31 cellular contexts compared by ENCODE assay signal in the genomic region with DNA sequence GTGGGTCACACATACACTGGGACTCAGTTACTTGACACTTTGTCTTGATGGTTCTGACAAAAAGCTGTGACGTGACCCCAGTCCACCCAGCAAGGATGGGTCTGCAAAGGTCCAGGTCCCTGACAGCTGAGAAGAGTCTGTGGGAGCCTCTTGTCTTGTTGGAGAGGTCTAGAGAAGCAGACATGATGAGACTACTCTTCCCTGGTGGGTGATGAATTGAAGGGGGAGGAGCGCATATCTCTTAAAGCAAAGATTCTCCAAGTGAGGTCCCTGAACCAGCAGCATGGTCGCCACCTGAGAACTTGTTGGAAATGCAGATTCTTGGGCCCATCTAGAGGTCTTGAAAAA.
"Had no signal": no experiment of that assay in that cellular context is flagged by ENCODE, and none has a peak within 500 bp of the region (broad histone marks: within the 10 kb centered on the region; RNA-seq: fewer than 3 reads in every experiment).

No MANE protein-coding gene starts in this region.

- H3K36me3 ChIP-seq: ascending aorta, WERI-Rb-1 had no signal

- H3K9me3 Mint-ChIP-seq: activated CD4-positive, alpha-beta memory T cell treated with anti-CD3 and anti-CD28 coated beads for 36 hours; activated CD4-positive, alpha-beta T cell treated with anti-CD3 and anti-CD28 coated beads, Interleukin-2, amount 10 ng/mL, durations not matched to agents 24 days and 14 days; activated naive CD4-positive, alpha-beta T cell treated with anti-CD3 and anti-CD28 coated beads, Interleukin-2, amount 10 ng/mL, durations not matched to agents 7 days and 5 days; activated naive CD4-positive, alpha-beta T cell treated with anti-CD3 and anti-CD28 coated beads, Interleukin-2, amount 50 U/mL, for 72 hours; activated naive CD8-positive, alpha-beta T cell treated with anti-CD3 and anti-CD28 coated beads, Interleukin-2, amount 10 ng/mL, durations not matched to agents 7 days and 5 days; activated T-cell treated with anti-CD3 and anti-CD28 coated beads, Interleukin-2, amount 50 U/mL, for 24 hours; activated T-cell treated with anti-CD3 and anti-CD28 coated beads, Interleukin-2, amount 50 U/mL, for 72 hours; effector memory CD8-positive, alpha-beta T cell; T-helper 2 cell treated with Interferon-gamma antibody and Interleukin-4, amounts not matched to agents 5 μg/mL and 100 μg/mL, for 36 hours had no signal

- H3K9me3 ChIP-seq: ascending aorta had no signal

- H3K36me3 Mint-ChIP-seq: activated CD4-positive, alpha-beta memory T cell treated with anti-CD3 and anti-CD28 coated beads for 36 hours; activated CD8-positive, alpha-beta memory T cell treated with anti-CD3 and anti-CD28 coated beads, Interleukin-2, amount 10 ng/mL, durations not matched to agents 7 days and 5 days; activated naive CD4-positive, alpha-beta T cell treated with anti-CD3 and anti-CD28 coated beads, Interleukin-2, amount 10 ng/mL, durations not matched to agents 7 days and 5 days; activated naive CD4-positive, alpha-beta T cell treated with anti-CD3 and anti-CD28 coated beads, Interleukin-2, amount 50 U/mL, for 72 hours; activated naive CD8-positive, alpha-beta T cell treated with anti-CD3 and anti-CD28 coated beads, Interleukin-2, amount 10 ng/mL, durations not matched to agents 7 days and 5 days had no signal

- H3K27me3 ChIP-seq: ascending aorta had no signal

- H3K27ac Mint-ChIP-seq: activated CD4-positive, alpha-beta memory T cell treated with anti-CD3 and anti-CD28 coated beads for 36 hours; activated CD4-positive, alpha-beta T cell treated with anti-CD3 and anti-CD28 coated beads for 36 hours; activated CD4-positive, alpha-beta T cell treated with anti-CD3 and anti-CD28 coated beads, Interleukin-2, amount 10 ng/mL, durations not matched to agents 24 days and 14 days; activated CD8-positive, alpha-beta memory T cell treated with anti-CD3 and anti-CD28 coated beads, Interleukin-2, amount 10 ng/mL, durations not matched to agents 7 days and 5 days; activated CD8-positive, alpha-beta T cell treated with anti-CD3 and anti-CD28 coated beads, Interleukin-2, amount 10 ng/mL, durations not matched to agents 7 days and 5 days; activated naive CD4-positive, alpha-beta T cell treated with anti-CD3 and anti-CD28 coated beads, Interleukin-2, amount 10 ng/mL, durations not matched to agents 7 days and 5 days; activated naive CD4-positive, alpha-beta T cell treated with anti-CD3 and anti-CD28 coated beads, Interleukin-2, amount 50 U/mL, for 72 hours; activated naive CD8-positive, alpha-beta T cell treated with anti-CD3 and anti-CD28 coated beads, Interleukin-2, amount 10 ng/mL, durations not matched to agents 7 days and 5 days; activated T-cell treated with anti-CD3 and anti-CD28 coated beads, Interleukin-2, amount 50 U/mL, for 24 hours; activated T-cell treated with anti-CD3 and anti-CD28 coated beads, Interleukin-2, amount 50 U/mL, for 72 hours; brain; T-helper 17 cell; T-helper 2 cell treated with Interferon-gamma antibody and Interleukin-4, amounts not matched to agents 5 μg/mL and 100 μg/mL, for 36 hours had no signal

- ATAC-seq: activated CD4-positive, alpha-beta T cell treated with anti-CD3 and anti-CD28 coated beads for 36 hours; activated CD8-positive, alpha-beta memory T cell treated with anti-CD3 and anti-CD28 coated beads, Interleukin-2, amount 10 ng/mL, durations not matched to agents 7 days and 5 days; activated CD8-positive, alpha-beta T cell treated with anti-CD3 and anti-CD28 coated beads, Interleukin-2, amount 10 ng/mL, durations not matched to agents 7 days and 5 days; activated naive CD4-positive, alpha-beta T cell treated with anti-CD3 and anti-CD28 coated beads, Interleukin-2, amount 50 U/mL, for 72 hours; activated T-cell treated with anti-CD3 and anti-CD28 coated beads, Interleukin-2, amount 50 U/mL, for 72 hours; effector memory CD8-positive, alpha-beta T cell; esophagus mucosa; T-helper 17 cell had no signal

- H3K4me1 ChIP-seq: ascending aorta had no signal

- H3K27ac ChIP-seq: ascending aorta, WERI-Rb-1 had no signal

- H3K4me3 ChIP-seq: ascending aorta had no signal

- H3K4me3 Mint-ChIP-seq: activated CD4-positive, alpha-beta memory T cell treated with anti-CD3 and anti-CD28 coated beads for 36 hours; activated CD4-positive, alpha-beta T cell treated with anti-CD3 and anti-CD28 coated beads for 36 hours; activated CD4-positive, alpha-beta T cell treated with anti-CD3 and anti-CD28 coated beads, Interleukin-2, amount 10 ng/mL, durations not matched to agents 24 days and 14 days; activated CD8-positive, alpha-beta memory T cell treated with anti-CD3 and anti-CD28 coated beads, Interleukin-2, amount 10 ng/mL, durations not matched to agents 7 days and 5 days; activated CD8-positive, alpha-beta T cell treated with anti-CD3 and anti-CD28 coated beads, Interleukin-2, amount 10 ng/mL, durations not matched to agents 7 days and 5 days; activated naive CD4-positive, alpha-beta T cell treated with anti-CD3 and anti-CD28 coated beads, Interleukin-2, amount 10 ng/mL, durations not matched to agents 7 days and 5 days; activated naive CD8-positive, alpha-beta T cell treated with anti-CD3 and anti-CD28 coated beads, Interleukin-2, amount 10 ng/mL, durations not matched to agents 7 days and 5 days; activated T-cell treated with anti-CD3 and anti-CD28 coated beads, Interleukin-2, amount 50 U/mL, for 24 hours; activated T-cell treated with anti-CD3 and anti-CD28 coated beads, Interleukin-2, amount 50 U/mL, for 72 hours; brain; effector memory CD8-positive, alpha-beta T cell; T-helper 17 cell; T-helper 2 cell treated with Interferon-gamma antibody and Interleukin-4, amounts not matched to agents 5 μg/mL and 100 μg/mL, for 36 hours had no signal

- DNase-seq: activated CD4-positive, alpha-beta memory T cell treated with anti-CD3 and anti-CD28 coated beads for 36 hours; activated CD4-positive, alpha-beta T cell treated with anti-CD3 and anti-CD28 coated beads for 36 hours; activated CD4-positive, alpha-beta T cell treated with anti-CD3 and anti-CD28 coated beads, Interleukin-2, amount 10 ng/mL, durations not matched to agents 24 days and 14 days; activated CD4-positive, CD25-positive, alpha-beta regulatory T cell; activated CD4-positive, CD25-positive, alpha-beta regulatory T cell treated with anti-CD3 and anti-CD28 coated beads, Interleukin-2, amount 50 U/mL, for 72 hours; activated CD8-positive, alpha-beta memory T cell treated with anti-CD3 and anti-CD28 coated beads, Interleukin-2, amount 10 ng/mL, durations not matched to agents 7 days and 5 days; activated CD8-positive, alpha-beta memory T cell treated with anti-CD3 and anti-CD28 coated beads, Interleukin-2, amount 50 U/mL, for 4 hours; activated CD8-positive, alpha-beta T cell treated with anti-CD3 and anti-CD28 coated beads, Interleukin-2, amount 10 ng/mL, durations not matched to agents 7 days and 5 days; activated gamma-delta T cell; activated naive CD4-positive, alpha-beta T cell; activated naive CD4-positive, alpha-beta T cell treated with anti-CD3 and anti-CD28 coated beads, Interleukin-2, amount 10 ng/mL, durations not matched to agents 7 days and 5 days; activated naive CD8-positive, alpha-beta T cell treated with anti-CD3 and anti-CD28 coated beads, Interleukin-2, amount 10 ng/mL, durations not matched to agents 7 days and 5 days; activated T-cell treated with anti-CD3 and anti-CD28 coated beads for 4 hours; activated T-cell treated with anti-CD3 and anti-CD28 coated beads, Interleukin-2, amount 50 U/mL, for 24 hours; activated T-cell treated with anti-CD3 and anti-CD28 coated beads, Interleukin-2, amount 50 U/mL, for 72 hours; caudate nucleus; cortex of kidney; dermis blood vessel endothelial cell; effector CD4-positive, alpha-beta T cell; effector memory CD8-positive, alpha-beta T cell; foreskin fibroblast; head of caudate nucleus; T-helper 1 cell; T-helper 17 cell; T1000; WERI-Rb-1 had no signal

- H3K4me1 Mint-ChIP-seq: activated naive CD4-positive, alpha-beta T cell treated with anti-CD3 and anti-CD28 coated beads, Interleukin-2, amount 10 ng/mL, durations not matched to agents 7 days and 5 days; activated naive CD8-positive, alpha-beta T cell treated with anti-CD3 and anti-CD28 coated beads, Interleukin-2, amount 10 ng/mL, durations not matched to agents 7 days and 5 days had no signal
